Comparison of ENCODE assay signal across 8 cellular contexts in the genomic region with DNA sequence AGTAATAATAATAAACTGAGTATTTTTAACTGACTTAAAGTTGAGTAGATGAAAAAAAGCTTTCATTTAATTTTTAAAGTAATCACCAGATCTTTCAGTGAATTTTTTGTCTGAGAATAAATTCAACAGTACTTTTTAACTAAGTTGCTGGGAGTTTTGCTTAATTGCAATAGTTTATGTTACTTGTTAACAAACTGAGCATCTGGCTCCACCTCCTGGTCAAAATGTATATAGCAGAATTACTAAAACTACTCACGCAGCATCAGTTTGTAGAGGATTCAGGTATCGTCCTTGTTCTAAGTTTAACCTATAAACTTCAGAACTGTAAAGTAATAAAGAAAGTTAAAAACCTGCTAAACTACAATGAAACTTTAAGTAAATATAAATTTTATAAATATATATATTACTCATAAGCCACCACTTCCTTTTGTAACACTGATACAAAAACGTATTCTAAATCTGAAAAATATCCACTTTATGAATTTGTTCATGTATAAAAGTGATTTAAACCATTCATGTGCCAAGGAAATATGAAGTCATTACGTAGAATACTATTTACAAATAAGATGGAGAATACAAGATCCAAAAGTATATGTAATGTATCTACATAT.
DNase-seq lines count a peak whose midpoint lies in the region; ATAC-seq and TF ChIP-seq lines count a peak whose summit lies in the region.

No MANE protein-coding gene starts in this region.

- no peak overlapping the region for H3K4me3 ChIP-seq in HFF-Myc (replicated peaks; ENCODE audit: low read depth, low read length)

- no peak overlapping the region for H3K4me3 Mint-ChIP-seq in memory B cell

- H3K36me3 Mint-ChIP-seq in memory B cell: peaks cover 3% of the 10 kb centered on the region

- peak; percentile 49 for TF ChIP-seq CTCF in HFF-Myc (IDR thresholded peaks at IDR 0.05; ENCODE audit: low read depth, low read length, missing control alignments)

- H3K4me1 Mint-ChIP-seq in memory B cell: no peaks in the 10 kb centered on the region

- ATAC-seq in memory B cell (ENCODE audit: low read depth) (peak; percentile 57), GM21576 (IDR thresholded peaks at IDR 0.05; ENCODE audit: unreplicated experiment) (no peak), GM19452 (IDR thresholded peaks at IDR 0.05; ENCODE audit: unreplicated experiment) (no peak)

- H3K27me3 Mint-ChIP-seq in memory B cell: no peaks in the 10 kb centered on the region

- no peak overlapping the region for H3K27ac Mint-ChIP-seq in memory B cell

- H3K9me3 Mint-ChIP-seq in memory B cell: no peaks in the 10 kb centered on the region

- peak; percentile 43 for DNase-seq in DMS53 treated with DMSO at 0.1 percent for 48 hours (lab: John Stamatoyannopoulos, UW; ENCODE audit: unreplicated experiment)
- peak; percentile 40 for DNase-seq in HFF-Myc (ENCODE audit: extremely low read depth, low read depth)
- DNase-seq in NCI-H82 (lab: John Stamatoyannopoulos, UW): peak; percentile 80
- peak; percentile 82 for DNase-seq in cerebellar cortex (ENCODE audit: low spot score)
- DNase-seq in memory B cell (ENCODE audit: low spot score in 2 of 2): peak in 1 of 2 donors; percentile 59
- DNase-seq in HPDE6-E6E7 (ENCODE audit: extremely low spot score): no peak
